ENCODE assay signal across 27 cellular contexts in genomic region chr1:78630600-78630999, GRCh38.
"Had no signal": no experiment of that assay in that cellular context is flagged by ENCODE, and none has a peak within 500 bp of the region (broad histone marks: within the 10 kb centered on the region; RNA-seq: fewer than 3 reads in every experiment).

No MANE protein-coding gene starts in this region.

- H3K4me1 ChIP-seq: stomach, suprapubic skin, testis, thyroid gland, tibial artery, transverse colon, upper lobe of right lung, uterus, vagina had no signal

- H3K36me3 ChIP-seq: stomach, suprapubic skin, thoracic aorta, thyroid gland, tibial nerve, transverse colon, upper lobe of left lung, upper lobe of right lung, uterus, vagina had no signal

- H3K4me3 ChIP-seq: stomach, suprapubic skin, testis, thoracic aorta, thyroid gland, tibial artery, tibial nerve, transverse colon, upper lobe of left lung, upper lobe of right lung, uterus, vagina had no signal

- H3K9me3 ChIP-seq: stomach, suprapubic skin, testis, thoracic aorta, thyroid gland, tibial artery, tibial nerve, transverse colon, upper lobe of left lung, upper lobe of right lung, uterus, vagina had no signal

- H3K27ac ChIP-seq: stomach, suprapubic skin, testis, thoracic aorta, thyroid gland, tibial artery, tibial nerve, transverse colon, upper lobe of left lung, upper lobe of right lung, uterus, vagina had no signal

- ATAC-seq: stimulated activated effector memory CD8-positive, alpha-beta T cell treated with anti-CD3 and anti-CD28 coated beads, Interleukin-12 subunit alpha, Interleukin-12 subunit beta, amount 100 ng/mL, for 72 hours; stimulated activated memory B cell treated with anti-CD40 and anti-IgM and Interleukin-4, amounts not matched to agents 10 μg/mL and 1 μg/mL and 100 μg/mL, for 72 hours; stimulated activated naive B cell treated with anti-CD40 and anti-IgM and Interleukin-4, amounts not matched to agents 10 μg/mL and 1 μg/mL and 100 μg/mL, for 72 hours; stimulated activated naive CD8-positive, alpha-beta T cell treated with anti-CD3 and anti-CD28 coated beads, Interleukin-15, amount 100 ng/mL, for 72 hours; stimulated activated naive CD8-positive, alpha-beta T cell treated with anti-CD3 and anti-CD28 coated beads, Interleukin-15, Interleukin-2, amounts not matched to agents 100 U/mL and 50 U/mL, for 24 hours; upper lobe of right lung had no signal

- H3K27me3 ChIP-seq: stomach, suprapubic skin, testis, thyroid gland, tibial artery, tibial nerve, transverse colon, upper lobe of left lung, upper lobe of right lung, uterus, vagina had no signal

- FAIRE-seq: urothelium cell line had no signal

- DNase-seq: stimulated activated CD4-positive, alpha-beta T cell treated with anti-CD3 and anti-CD28 coated beads, Interleukin-2, amount 100 ng/mL, for 48 hours; stimulated activated CD4-positive, alpha-beta T cell treated with anti-CD3 and anti-CD28 coated beads, Interleukin-4, amount 100 ng/mL, for 1 hour; stimulated activated CD4-positive, alpha-beta T cell treated with anti-CD3 and anti-CD28 coated beads, Interleukin-4, amount 100 ng/mL, for 24 hours; stimulated activated CD4-positive, alpha-beta T cell treated with anti-CD3 and anti-CD28 coated beads, Interleukin-4, amount 100 ng/mL, for 4 hours; stimulated activated CD8-positive, alpha-beta memory T cell treated with anti-CD3 and anti-CD28 coated beads, Interleukin-4, amount 100 ng/mL, for 48 hours; stimulated activated naive B cell treated with anti-CD40 and anti-IgM and Interleukin-4, amounts not matched to agents 10 μg/mL and 1 μg/mL and 100 μg/mL, for 72 hours; stimulated activated naive CD4-positive, alpha-beta T cell; stimulated activated naive CD4-positive, alpha-beta T cell treated with Interleukin-2 at 50 U/mL for 16 hours; stimulated activated naive CD8-positive, alpha-beta T cell treated with anti-CD3 and anti-CD28 coated beads, Interleukin-15, amount 100 ng/mL, for 72 hours; stimulated activated naive CD8-positive, alpha-beta T cell treated with anti-CD3 and anti-CD28 coated beads, Interleukin-15, Interleukin-2, amounts not matched to agents 100 U/mL and 50 U/mL, for 24 hours; stomach; substantia nigra; testis; thyroid gland; tibial artery; transverse colon; trophoblast cell; upper lobe of left lung; upper lobe of right lung; uterus had no signal
